ENCODE assay signal across 29 cellular contexts in genomic region chr10:71457908-71458307, GRCh38.
"Had no signal": no experiment of that assay in that cellular context is flagged by ENCODE, and none has a peak within 500 bp of the region (broad histone marks: within the 10 kb centered on the region; RNA-seq: fewer than 3 reads in every experiment).

No MANE protein-coding gene starts in this region.

- H2AFZ ChIP-seq: PC-9 had no signal

- H3K27ac ChIP-seq: ascending aorta, cardiac muscle cell, PC-9, RWPE1, SJCRH30, SK-N-MC had no signal

- ATAC-seq: activated CD8-positive, alpha-beta T cell treated with anti-CD3 and anti-CD28 coated beads, Interleukin-2, amount 10 ng/mL, durations not matched to agents 7 days and 5 days had no signal

- DNase-seq: activated CD4-positive, alpha-beta T cell treated with anti-CD3 and anti-CD28 coated beads, Interleukin-2, amount 10 ng/mL, durations not matched to agents 7 days and 5 days; activated CD4-positive, alpha-beta T cell treated with anti-CD3 and anti-CD28 coated beads, Interleukin-2, amount 50 U/mL, for 48 hours; activated CD8-positive, alpha-beta T cell treated with anti-CD3 and anti-CD28 coated beads, Interleukin-2, amount 10 ng/mL, durations not matched to agents 7 days and 5 days; activated gamma-delta T cell; activated naive CD4-positive, alpha-beta T cell treated with Interleukin-2 at 50 U/mL for 16 hours; activated naive CD8-positive, alpha-beta T cell treated with anti-CD3 and anti-CD28 coated beads, Interleukin-2, amount 10 ng/mL, durations not matched to agents 7 days and 5 days; activated T-cell treated with anti-CD3 and anti-CD28 coated beads, Interleukin-2, amount 50 U/mL, for 24 hours; amygdala; Kasumi-1; KG1; MM.1S; MV-4-11; NCI-H1092; NCI-H1436 treated with DMSO at 0.1 percent for 48 hours; NCI-H1694 treated with DMSO at 0.1 percent for 48 hours; NCI-H2029; NCI-H2227 treated with DMSO at 0.1 percent for 48 hours; NCI-H446; NCI-H510A treated with DMSO at 0.1 percent for 48 hours; NCI-H526 treated with DMSO at 0.1 percent for 48 hours; NCI-H82; NK-92 treated with Interleukin-12 subunit alpha and Interleukin-12 subunit beta, amount 100 ng/mL, for 24 hours; PC-9; SHP77; SJCRH30 had no signal

- H3K9me3 ChIP-seq: ascending aorta, SJCRH30 had no signal

- H3K36me3 ChIP-seq: ascending aorta, cardiac muscle cell, SJCRH30 had no signal

- H3K4me3 ChIP-seq: ascending aorta, cardiac muscle cell, PC-9, SJCRH30, SK-N-MC had no signal

- H3K27me3 ChIP-seq: ascending aorta, cardiac muscle cell, SJCRH30 had no signal

- H3K4me1 ChIP-seq: ascending aorta, SJCRH30 had no signal

- H3K4me2 ChIP-seq: PC-9 had no signal
